ENCODE assay signal across 9 cellular contexts in the genomic region with DNA sequence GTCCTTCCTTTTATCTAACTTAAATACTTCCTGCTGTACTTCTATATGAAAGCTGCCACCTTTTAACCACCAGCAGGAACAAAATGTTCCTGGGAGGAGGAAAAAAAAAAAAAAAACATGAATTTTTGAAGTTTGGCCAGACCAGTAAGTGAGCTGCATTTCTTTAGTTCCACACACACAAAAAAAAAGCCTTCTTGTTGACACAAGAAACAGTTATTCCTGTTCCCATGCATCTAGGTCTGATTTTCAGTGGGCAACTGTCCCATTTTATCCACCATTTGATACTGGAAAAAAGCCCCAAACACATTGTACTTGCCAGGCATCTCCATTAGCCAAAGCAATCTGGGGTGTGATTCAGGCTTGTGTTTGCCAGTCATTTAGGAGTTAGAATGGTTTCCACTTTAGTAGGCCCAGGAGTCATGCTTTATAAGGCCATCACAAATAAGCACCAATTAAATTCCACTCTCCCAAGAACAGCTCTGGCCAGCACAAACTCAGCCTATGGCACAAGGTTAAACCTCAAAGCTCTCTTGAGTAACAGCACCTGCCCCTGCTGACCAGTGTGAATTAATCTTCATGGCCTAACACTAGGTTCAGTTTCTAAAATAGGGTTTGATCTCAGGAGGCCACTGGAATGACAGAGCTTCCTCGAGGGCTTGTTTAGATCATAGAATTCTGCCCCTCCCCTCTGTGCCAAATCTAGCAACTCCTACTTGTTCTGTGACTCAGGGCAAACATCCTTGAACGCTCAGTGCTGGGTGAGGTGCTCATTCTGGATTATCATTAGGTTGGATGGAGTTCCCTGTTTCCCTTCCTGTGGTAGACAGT.
DNase-seq lines count a peak whose midpoint lies in the region; ATAC-seq and TF ChIP-seq lines count a peak whose summit lies in the region.
"Had no signal": no experiment of that assay in that cellular context is flagged by ENCODE, and none has a peak within 500 bp of the region (broad histone marks: within the 10 kb centered on the region; RNA-seq: fewer than 3 reads in every experiment).

No MANE protein-coding gene starts in this region.

- H3K4me1 Mint-ChIP-seq in activated naive CD4-positive, alpha-beta T cell treated with anti-CD3 and anti-CD28 coated beads, Interleukin-2, amount 50 U/mL, for 24 hours, result peaks cover 9% of the 10 kb centered on the region
- H3K4me1 Mint-ChIP-seq in brain, result peaks cover 34% of the 10 kb centered on the region

- H3K4me1 ChIP-seq in uterus, result peaks cover 0 to 4% of the 10 kb centered on the region in 2 donors

- TF ChIP-seq CTCF in brain (conservative IDR thresholded peaks at IDR 0.05) (no peak), uterus (IDR thresholded peaks at IDR 0.05) (no peak), GM20000 (IDR thresholded peaks at IDR 0.05; ENCODE audit: extremely low read depth, missing control alignments) (no peak)

- peak overlapping the region; percentile 71 for H3K27ac Mint-ChIP-seq in activated naive CD4-positive, alpha-beta T cell treated with anti-CD3 and anti-CD28 coated beads, Interleukin-2, amount 50 U/mL, for 24 hours
- peak overlapping the region; percentile 82 to 96 (median 89) for H3K27ac Mint-ChIP-seq in brain

- intact Hi-C loops in uterus (cut with DNase I; ENCODE audit: low total_unique reads), result no loop called here

- no peak overlapping the region for H3K4me3 ChIP-seq in uterus

- ATAC-seq in HG02759 (IDR thresholded peaks at IDR 0.05; ENCODE audit: unreplicated experiment), result no peak

- no peaks in the 10 kb centered on the region for H3K36me3 Mint-ChIP-seq in activated naive CD4-positive, alpha-beta T cell treated with anti-CD3 and anti-CD28 coated beads, Interleukin-2, amount 50 U/mL, for 24 hours
- no peaks in the 10 kb centered on the region for H3K36me3 Mint-ChIP-seq in brain

- TF ChIP-seq POLR2A in uterus (IDR thresholded peaks at IDR 0.05), result peak; percentile 25 to 42

- no peaks in the 10 kb centered on the region for H3K9me3 ChIP-seq in uterus

- DNase-seq in activated naive CD4-positive, alpha-beta T cell treated with Interleukin-2 at 50 U/mL for 16 hours, result no peak
- DNase-seq in left kidney (ENCODE audit: low read depth, low spot score) (peak; percentile 37), uterus (peak; percentile 61 to 88), NOMO-1 treated with dmso at 0.1 percent for 144 hours (lab: John Stamatoyannopoulos, UW; ENCODE audit: unreplicated experiment) (no peak), GM20000 (ENCODE audit: low spot score) (no peak)
- DNase-seq: activated CD4-positive, alpha-beta T cell treated with anti-CD3 and anti-CD28 coated beads, Interleukin-2, amount 50 U/mL, for 1 hour had no signal

- no peak overlapping the region for H3K4me3 Mint-ChIP-seq in activated naive CD4-positive, alpha-beta T cell treated with anti-CD3 and anti-CD28 coated beads, Interleukin-2, amount 50 U/mL, for 24 hours
- H3K4me3 Mint-ChIP-seq in brain, result peak overlapping the region in 3 of 5 experiments; percentile 30 to 62 (median 35)

- H3K36me3 ChIP-seq in uterus, result no peaks in the 10 kb centered on the region

- H3K9me3 Mint-ChIP-seq in activated naive CD4-positive, alpha-beta T cell treated with anti-CD3 and anti-CD28 coated beads, Interleukin-2, amount 50 U/mL, for 24 hours, result no peaks in the 10 kb centered on the region
- peaks cover 0 to 4% (median 0%) of the 10 kb centered on the region in 5 experiments for H3K9me3 Mint-ChIP-seq in brain

- H3K27ac ChIP-seq in uterus, result peak overlapping the region; percentile 88 to 99

- peaks cover 4% of the 10 kb centered on the region for H3K27me3 Mint-ChIP-seq in activated naive CD4-positive, alpha-beta T cell treated with anti-CD3 and anti-CD28 coated beads, Interleukin-2, amount 50 U/mL, for 24 hours
- H3K27me3 Mint-ChIP-seq in brain, result no peaks in the 10 kb centered on the region

- H3K27me3 ChIP-seq in uterus, result no peaks in the 10 kb centered on the region

Comparison
In these comparisons a context has a peak if more than half of its experiments do, and no peak if none do; other contexts are left out.
1. DNase-seq: peak in left kidney (single experiment) and uterus (2 of 2); none in activated naive CD4-positive, alpha-beta T cell treated with Interleukin-2 at 50 U/mL for 16 hours (single experiment), NOMO-1 treated with dmso at 0.1 percent for 144 hours (single experiment) and GM20000 (single experiment).